26 cellular contexts compared by ENCODE assay signal in genomic region chr6:131419698-131420097, GRCh38.
DNase-seq lines count a peak whose midpoint lies in the region; ATAC-seq lines count a peak whose summit lies in the region.
"Had no signal": no experiment of that assay in that cellular context is flagged by ENCODE, and none has a peak within 500 bp of the region (broad histone marks: within the 10 kb centered on the region; RNA-seq: fewer than 3 reads in every experiment).

No MANE protein-coding gene starts in this region.

- peak overlapping the region; percentile 79 for H3K27ac Mint-ChIP-seq in activated T-cell treated with anti-CD3 and anti-CD28 coated beads, Interleukin-2, amount 50 U/mL, for 72 hours
- peak overlapping the region; percentile 8 for H3K27ac Mint-ChIP-seq in activated T-helper 17 cell treated with anti-CD3 and anti-CD28 coated beads, Interleukin-2, amount 50 U/mL, for 72 hours
- peak overlapping the region; percentile 29 to 50 for H3K27ac Mint-ChIP-seq in stimulated activated naive CD8-positive, alpha-beta T cell treated with anti-CD3 and anti-CD28 coated beads, Interleukin-15, amount 100 ng/mL, for 72 hours
- H3K27ac Mint-ChIP-seq: activated naive CD4-positive, alpha-beta T cell treated with anti-CD3 and anti-CD28 coated beads, Interleukin-2, amount 10 ng/mL, durations not matched to agents 7 days and 5 days; CD14-positive monocyte had no signal

- DNase-seq in NCI-H146 (lab: John Stamatoyannopoulos, UW): peak; percentile 24
- DNase-seq in NCI-H146 treated with DMSO at 0.1 percent for 48 hours (lab: John Stamatoyannopoulos, UW; ENCODE audit: unreplicated experiment): no peak
- no peak for DNase-seq in activated T-cell treated with anti-CD3 and anti-CD28 coated beads, Interleukin-2, amount 50 U/mL, for 72 hours
- DNase-seq in activated T-cell treated with anti-CD3 and anti-CD28 coated beads for 4 hours: no peak
- no peak for DNase-seq in stimulated activated naive CD8-positive, alpha-beta T cell treated with anti-CD3 and anti-CD28 coated beads, Interleukin-15, amount 100 ng/mL, for 72 hours
- DNase-seq in HuH-7 (ENCODE audit: low spot score): no peak
- DNase-seq: activated CD4-positive, CD25-positive, alpha-beta regulatory T cell treated with anti-CD3 and anti-CD28 coated beads, Interleukin-2, amount 50 U/mL, for 72 hours; activated CD8-positive, alpha-beta memory T cell treated with anti-CD3 and anti-CD28 coated beads for 24 hours; activated naive CD4-positive, alpha-beta T cell treated with anti-CD3 and anti-CD28 coated beads, Interleukin-2, amount 10 ng/mL, durations not matched to agents 7 days and 5 days; aorta; gastrocnemius medialis; GDM1; GM23248; kidney; NCI-H1048; NCI-H2081; ovary; retina; Right ventricle myocardium superior; stimulated activated naive CD4-positive, alpha-beta T cell; T-helper 2 cell had no signal

- H3K27me3 Mint-ChIP-seq in activated T-cell treated with anti-CD3 and anti-CD28 coated beads, Interleukin-2, amount 50 U/mL, for 72 hours (ENCODE audit: low read depth): no peaks in the 10 kb centered on the region
- H3K27me3 Mint-ChIP-seq in activated T-helper 17 cell treated with anti-CD3 and anti-CD28 coated beads, Interleukin-2, amount 50 U/mL, for 72 hours: no peaks in the 10 kb centered on the region
- H3K27me3 Mint-ChIP-seq in stimulated activated naive CD8-positive, alpha-beta T cell treated with anti-CD3 and anti-CD28 coated beads, Interleukin-15, amount 100 ng/mL, for 72 hours: no peaks in the 10 kb centered on the region
- H3K27me3 Mint-ChIP-seq: activated naive CD4-positive, alpha-beta T cell treated with anti-CD3 and anti-CD28 coated beads, Interleukin-2, amount 10 ng/mL, durations not matched to agents 7 days and 5 days had no signal

- peaks cover 0 to 1% of the 10 kb centered on the region in 2 donors for H3K9me3 Mint-ChIP-seq in activated T-cell treated with anti-CD3 and anti-CD28 coated beads, Interleukin-2, amount 50 U/mL, for 72 hours
- peaks cover 4% of the 10 kb centered on the region for H3K9me3 Mint-ChIP-seq in activated T-helper 17 cell treated with anti-CD3 and anti-CD28 coated beads, Interleukin-2, amount 50 U/mL, for 72 hours
- H3K9me3 Mint-ChIP-seq in stimulated activated naive CD8-positive, alpha-beta T cell treated with anti-CD3 and anti-CD28 coated beads, Interleukin-15, amount 100 ng/mL, for 72 hours: peaks cover 0 to 6% of the 10 kb centered on the region in 2 donors
- H3K9me3 Mint-ChIP-seq: activated naive CD4-positive, alpha-beta T cell treated with anti-CD3 and anti-CD28 coated beads, Interleukin-2, amount 10 ng/mL, durations not matched to agents 7 days and 5 days had no signal

- H3K4me3 Mint-ChIP-seq in activated T-cell treated with anti-CD3 and anti-CD28 coated beads, Interleukin-2, amount 50 U/mL, for 72 hours: peak overlapping the region in 1 of 2 donors; percentile 29
- peak overlapping the region; percentile 6 for H3K4me3 Mint-ChIP-seq in activated T-helper 17 cell treated with anti-CD3 and anti-CD28 coated beads, Interleukin-2, amount 50 U/mL, for 72 hours
- H3K4me3 Mint-ChIP-seq in stimulated activated naive CD8-positive, alpha-beta T cell treated with anti-CD3 and anti-CD28 coated beads, Interleukin-15, amount 100 ng/mL, for 72 hours: peak overlapping the region in 1 of 2 donors; percentile 4
- H3K4me3 Mint-ChIP-seq: activated naive CD4-positive, alpha-beta T cell treated with anti-CD3 and anti-CD28 coated beads, Interleukin-2, amount 10 ng/mL, durations not matched to agents 7 days and 5 days; CD14-positive monocyte; neural crest cell had no signal

- H3K4me1 Mint-ChIP-seq in activated T-cell treated with anti-CD3 and anti-CD28 coated beads, Interleukin-2, amount 50 U/mL, for 72 hours (ENCODE audit: low read depth): peaks cover 34% of the 10 kb centered on the region
- peaks cover 18% of the 10 kb centered on the region for H3K4me1 Mint-ChIP-seq in activated T-helper 17 cell treated with anti-CD3 and anti-CD28 coated beads, Interleukin-2, amount 50 U/mL, for 72 hours
- H3K4me1 Mint-ChIP-seq in stimulated activated naive CD8-positive, alpha-beta T cell treated with anti-CD3 and anti-CD28 coated beads, Interleukin-15, amount 100 ng/mL, for 72 hours: peaks cover 41% of the 10 kb centered on the region
- H3K4me1 Mint-ChIP-seq: activated naive CD4-positive, alpha-beta T cell treated with anti-CD3 and anti-CD28 coated beads, Interleukin-2, amount 10 ng/mL, durations not matched to agents 7 days and 5 days; neural crest cell had no signal

- peaks cover 6 to 8% of the 10 kb centered on the region in 2 donors for H3K36me3 Mint-ChIP-seq in activated T-cell treated with anti-CD3 and anti-CD28 coated beads, Interleukin-2, amount 50 U/mL, for 72 hours (ENCODE audit: insufficient read depth in 2 of 2)
- peaks cover 6% of the 10 kb centered on the region for H3K36me3 Mint-ChIP-seq in activated T-helper 17 cell treated with anti-CD3 and anti-CD28 coated beads, Interleukin-2, amount 50 U/mL, for 72 hours (ENCODE audit: low read depth)
- H3K36me3 Mint-ChIP-seq: CD14-positive monocyte had no signal

- ATAC-seq in activated T-cell treated with anti-CD3 and anti-CD28 coated beads, Interleukin-2, amount 50 U/mL, for 72 hours (replicated peaks in 1 of 2): peak; percentile 41 to 60
- ATAC-seq in activated T-helper 17 cell treated with anti-CD3 and anti-CD28 coated beads, Interleukin-2, amount 50 U/mL, for 72 hours (replicated peaks): peak; percentile 58
- ATAC-seq in stimulated activated naive CD8-positive, alpha-beta T cell treated with anti-CD3 and anti-CD28 coated beads, Interleukin-15, amount 100 ng/mL, for 72 hours: peak; percentile 56
- no peak for ATAC-seq in HG02852 (IDR thresholded peaks at IDR 0.05; ENCODE audit: unreplicated experiment)
- ATAC-seq: gastrocnemius medialis, K562 had no signal

Comparison
In these comparisons a context has a peak if more than half of its experiments do, and no peak if none do; other contexts are left out.
1. H3K27ac Mint-ChIP-seq: peak in every context shown above with its lines; median percentile 79 in activated T-cell treated with anti-CD3 and anti-CD28 coated beads, Interleukin-2, amount 50 U/mL, for 72 hours; 40 in stimulated activated naive CD8-positive, alpha-beta T cell treated with anti-CD3 and anti-CD28 coated beads, Interleukin-15, amount 100 ng/mL, for 72 hours; 8 in activated T-helper 17 cell treated with anti-CD3 and anti-CD28 coated beads, Interleukin-2, amount 50 U/mL, for 72 hours.